Comparison of ENCODE assay signal across 21 cellular contexts in genomic region chr12:52041032-52041431, GRCh38. TPM values are rescaled to one million over a fixed set of nuclear protein-coding genes. Genes with fewer than 3 reads are reported as not detected.
DNase-seq lines count a peak whose midpoint lies in the region; ATAC-seq, FAIRE-seq and TF ChIP-seq lines count a peak whose summit lies in the region.
"Had no signal": no experiment of that assay in that cellular context is flagged by ENCODE, and none has a peak within 500 bp of the region (broad histone marks: within the 10 kb centered on the region; RNA-seq: fewer than 3 reads in every experiment).

No MANE protein-coding gene starts in this region.

- H3K9ac ChIP-seq in HepG2 (ENCODE audit: insufficient read depth, low read depth, low read length) = no peak overlapping the region

- no peak overlapping the region for H3K4me3 ChIP-seq in HepG2 (replicated peaks in 1 of 3; ENCODE audit: insufficient read depth in 1 of 3, low read depth in 2 of 3, low read length in 3 of 3)
- H3K4me3 ChIP-seq in right lobe of liver = no peak overlapping the region
- H3K4me3 ChIP-seq in ovary = no peak overlapping the region
- H3K4me3 ChIP-seq in vagina = no peak overlapping the region
- H3K4me3 ChIP-seq: lung, MG63, SK-N-MC had no signal

- DNase-seq in HepG2 (ENCODE audit: low spot score) = no peak
- DNase-seq in right lobe of liver = no peak
- no peak for DNase-seq in ovary
- no peak for DNase-seq in vagina (ENCODE audit: extremely low spot score in 2 of 2)
- DNase-seq in omental fat pad (ENCODE audit: low spot score) = no peak
- no peak for DNase-seq in NCI-H2029 (lab: John Stamatoyannopoulos, UW)
- DNase-seq: activated CD4-positive, alpha-beta T cell treated with anti-CD3 and anti-CD28 coated beads, Interleukin-2, amount 50 U/mL, for 1 hour; central memory CD4-positive, alpha-beta T cell; GDM1; NCI-H1436 treated with DMSO at 0.1 percent for 48 hours; NCI-H2171 treated with DMSO at 0.1 percent for 48 hours; NCI-H524 treated with DMSO at 0.1 percent for 48 hours; retina; T-helper 17 cell had no signal

- H3K27me3 ChIP-seq in HepG2 (ENCODE audit: control insufficient read depth in 1 of 2, insufficient read depth in 2 of 2, low read length in 2 of 2) (peaks cover 1 to 19% of the 10 kb centered on the region in 2 experiments; a peak in 3 of 5 replicates), right lobe of liver (no peaks in the 10 kb centered on the region), ovary (no peaks in the 10 kb centered on the region), vagina (no peaks in the 10 kb centered on the region)
- H3K27me3 ChIP-seq: MG63 had no signal

- no peak for TF ChIP-seq RAD21 in HepG2 (CRISPR knock-in tag; IDR thresholded peaks at IDR 0.05)

- H2AFZ ChIP-seq in HepG2 (ENCODE audit: low read length) = no peak overlapping the region

- H3K36me3 ChIP-seq in HepG2 (replicated peaks in 1 of 2; ENCODE audit: control insufficient read depth in 1 of 2, insufficient read depth in 2 of 2, low read length in 2 of 2) (no peaks in the 10 kb centered on the region), right lobe of liver (no peaks in the 10 kb centered on the region), ovary (no peaks in the 10 kb centered on the region), vagina (no peaks in the 10 kb centered on the region)
- H3K36me3 ChIP-seq: MG63 had no signal

- CTCF ChIA-PET in HepG2 (lab: Yijun Ruan, JAX; ENCODE audit: low intra/inter-chr PET ratio, low total read pairs) = no interaction called here

- ATAC-seq in HepG2 (no peak), right lobe of liver (no peak), esophagus mucosa (no peak), omental fat pad (ENCODE audit: low FRiP score) (no peak)

- H3K4me2 ChIP-seq in HepG2 (ENCODE audit: low read depth, low read length) = no peak overlapping the region

- H4K20me1 ChIP-seq in HepG2 (ENCODE audit: insufficient read depth, low read length) = no peaks in the 10 kb centered on the region

- H3K4me1 ChIP-seq in HepG2 (ENCODE audit: insufficient read depth, low read length) = peaks cover 80% of the 10 kb centered on the region
- peaks cover 0 to 5% (median 0%) of the 10 kb centered on the region in 4 donors for H3K4me1 ChIP-seq in right lobe of liver
- H3K4me1 ChIP-seq in ovary (ENCODE audit: insufficient read depth) = peaks cover 22% of the 10 kb centered on the region
- peaks cover 75% of the 10 kb centered on the region for H3K4me1 ChIP-seq in vagina

- intact Hi-C loops in HepG2 (cut with micrococcal nuclease; ENCODE audit: unreplicated experiment) = no loop called here
- intact Hi-C loops in right lobe of liver (cut with DNase I) = no loop called here
- intact Hi-C loops in ovary (cut with DNase I) = loop anchor here in 1 of 4 donors (10.0 kb wide), 1 partner anchor 1004 kb away; no protein-coding TSS in a partner anchor
- intact Hi-C loops in vagina (cut with DNase I) = no loop called here

- POLR2A ChIA-PET in HepG2 (lab: Yijun Ruan, JAX) = no interaction called here

- no peak for TF ChIP-seq POLR2A in HepG2 (IDR thresholded peaks at IDR 0.05; ENCODE audit: insufficient read depth in 1 of 2, low read depth in 2 of 2, low read length in 2 of 2)
- no peak for TF ChIP-seq POLR2A in right lobe of liver (IDR thresholded peaks at IDR 0.05)
- TF ChIP-seq POLR2A in ovary (IDR thresholded peaks at IDR 0.05) = no peak
- TF ChIP-seq POLR2A in vagina (IDR thresholded peaks at IDR 0.05) = no peak

- 21% methylated on average over 3 of the region's 3 CpGs for WGBS in HepG2 (ENCODE audit: low lambda C conversion rate)
- WGBS in right lobe of liver (ENCODE audit: insufficient coverage, low coverage, low lambda C conversion rate, missing lambda C conversion rate) = 63% methylated on average over 3 of the region's 3 CpGs
- WGBS in ovary, 3 donors = 87 to 94% (median 87%) methylated on average over 3 of the region's 3 CpGs

- H3K9me3 ChIP-seq in HepG2 (ENCODE audit: low read length) = no peaks in the 10 kb centered on the region
- no peaks in the 10 kb centered on the region for H3K9me3 ChIP-seq in right lobe of liver
- no peaks in the 10 kb centered on the region for H3K9me3 ChIP-seq in ovary
- no peaks in the 10 kb centered on the region for H3K9me3 ChIP-seq in vagina
- H3K9me3 ChIP-seq: MG63 had no signal

- in situ Hi-C loops in HepG2 (cut with HindIII; ENCODE audit: extremely low pct_ligation_motif_present, low pct_unique_long_range_greater_than_20kb) = no loop called here

- FAIRE-seq in HepG2 (lab: Jason Lieb, UNC) = no peak

- BruUV-seq in HepG2 (replicated peaks; lab: Mats Ljungman, UMichigan) = no TSS peak

- H3K79me2 ChIP-seq in HepG2 (ENCODE audit: insufficient read depth, low read length) = no peaks in the 10 kb centered on the region

- TF ChIP-seq CTCF in HepG2 (CRISPR knock-in tag; IDR thresholded peaks at IDR 0.05) (no peak), right lobe of liver (IDR thresholded peaks at IDR 0.05) (no peak), ovary (IDR thresholded peaks at IDR 0.05) (no peak), vagina (IDR thresholded peaks at IDR 0.05) (no peak), omental fat pad (IDR thresholded peaks at IDR 0.05) (no peak)

- TF ChIP-seq EP300 in HepG2 (IDR thresholded peaks at IDR 0.05; ENCODE audit: low read depth in 2 of 2, low read length in 2 of 2) = no peak
- no peak for TF ChIP-seq EP300 in HepG2 (CRISPR knock-in tag; IDR thresholded peaks at IDR 0.05; ENCODE audit: borderline replicate concordance)
- no peak for TF ChIP-seq EP300 in ovary (IDR thresholded peaks at IDR 0.05)

- H3K27ac ChIP-seq in HepG2 (ENCODE audit: extremely low read length, insufficient read depth, low read length) = no peak overlapping the region
- H3K27ac ChIP-seq in right lobe of liver = no peak overlapping the region
- peak overlapping the region; percentile 7 for H3K27ac ChIP-seq in angular gyrus (ENCODE audit: low read depth, low read length)
- peak overlapping the region; percentile 10 to 94 for H3K27ac ChIP-seq in ovary
- H3K27ac ChIP-seq in vagina = peak overlapping the region; percentile 96
- H3K27ac ChIP-seq: SK-N-MC had no signal

RNA-seq across cellular contexts. Expression of gene NR4A1, which starts 10.2 kb away (rescaled TPM):
- 4.6 and 5.7 TPM in 2 replicates for total RNA-seq in HepG2 (2016; rRNA removed; fragmentation: Illumina TruSeq; extraction: Trizol)
- total RNA-seq in HepG2 (2016; cell fraction: cytosol; rRNA removed; fragmentation: Illumina TruSeq; extraction: Trizol; ENCODE audit: low read depth) = 8.4 and 9.3 TPM in 2 replicates
- 3.8 and 7.6 TPM in 2 replicates for total RNA-seq in HepG2 (2016; cell fraction: insoluble cytoplasmic fraction; rRNA removed; fragmentation: Illumina TruSeq; extraction: Trizol)
- total RNA-seq in HepG2 (2016; cell fraction: membrane; rRNA removed; fragmentation: Illumina TruSeq; extraction: Trizol) = 5.8 and 6.3 TPM in 2 replicates
- total RNA-seq in HepG2 (2016; cell fraction: nucleus; rRNA removed; fragmentation: Illumina TruSeq; extraction: Trizol) = 8.9 and 10.0 TPM in 2 replicates
- polyA plus RNA-seq in HepG2 (2011; rRNA removed) = 15.2 and 16.5 TPM in 2 replicates
- 7.6 and 13.1 TPM in 2 replicates for polyA plus RNA-seq in HepG2 (2011; cell fraction: cytosol; rRNA removed)
- 26.2 and 46.7 TPM in 2 replicates for polyA plus RNA-seq in HepG2 (2011; cell fraction: nucleus; rRNA removed)
- 6.4 and 16.5 TPM in 2 replicates for polyA plus RNA-seq in HepG2 (2012)
- 1.6 and 1.7 TPM in 2 replicates for polyA plus RNA-seq in HepG2 (2016; cell fraction: cytosol; fragmentation: Illumina TruSeq; extraction: Trizol; ENCODE audit: low read depth)
- 5.3 and 8.6 TPM in 2 replicates for polyA plus RNA-seq in HepG2 (2016; cell fraction: insoluble cytoplasmic fraction; fragmentation: Illumina TruSeq; extraction: Trizol; ENCODE audit: low read depth)
- polyA plus RNA-seq in HepG2 (2016; cell fraction: membrane; fragmentation: Illumina TruSeq; extraction: Trizol; ENCODE audit: low read depth) = 3.4 and 3.9 TPM in 2 replicates
- 22.7 TPM in 2 replicates for polyA plus RNA-seq in HepG2 (2016; cell fraction: nucleus; fragmentation: Illumina TruSeq; extraction: Trizol; ENCODE audit: insufficient read depth, low read depth)
- polyA minus RNA-seq in HepG2 (2011; rRNA and poly(A)+ RNA removed; ENCODE audit: low replicate concordance) = 28.6 and 56.6 TPM in 2 replicates
- 10.8 and 14.1 TPM in 2 replicates for polyA minus RNA-seq in HepG2 (2011; cell fraction: cytosol; rRNA and poly(A)+ RNA removed)
- polyA minus RNA-seq in HepG2 (2011; cell fraction: nucleus; rRNA and poly(A)+ RNA removed) = 11.8 and 13.0 TPM in 2 replicates
- 1 to 10 TPM; 5.0 to 8.8 (median 7.7) TPM for total RNA-seq in right lobe of liver
- 1,000 to 10,000 TPM in 2 of 7 donors, 100 to 1,000 TPM in 5; 142 to 1,603 (median 414) TPM for total RNA-seq in ovary
- 100 to 1,000 TPM in 1 of 2 donors, 10 to 100 TPM in 1; 41.7 to 159 TPM for polyA plus RNA-seq in ovary
- total RNA-seq in vagina = 465 TPM
- total RNA-seq in esophagus mucosa = 2.0 TPM
- total RNA-seq in omental fat pad = 1,000 to 10,000 TPM in 1 of 4 donors, 100 to 1,000 TPM in 2, 10 to 100 TPM in 1; 74.9 to 1,106 (median 350) TPM

RNA-seq across cellular contexts. Expression of gene ATG101, which starts 28.7 kb away (rescaled TPM):
- total RNA-seq in HepG2 (2016; rRNA removed; fragmentation: Illumina TruSeq; extraction: Trizol) (66.7 and 67.7 TPM in 2 replicates), right lobe of liver (10 to 100 TPM; 17.4 to 29.7 (median 21.0) TPM), ovary (10 to 100 TPM; 24.9 to 48.7 (median 28.9) TPM), vagina (27.7 TPM), esophagus mucosa (35.2 TPM), omental fat pad (10 to 100 TPM; 33.6 to 65.5 (median 52.6) TPM)
- 24.9 and 31.4 TPM in 2 replicates for total RNA-seq in HepG2 (2016; cell fraction: cytosol; rRNA removed; fragmentation: Illumina TruSeq; extraction: Trizol; ENCODE audit: low read depth)
- total RNA-seq in HepG2 (2016; cell fraction: insoluble cytoplasmic fraction; rRNA removed; fragmentation: Illumina TruSeq; extraction: Trizol) = 67.1 and 68.7 TPM in 2 replicates
- total RNA-seq in HepG2 (2016; cell fraction: membrane; rRNA removed; fragmentation: Illumina TruSeq; extraction: Trizol) = 38.8 and 52.9 TPM in 2 replicates
- 31.7 and 32.7 TPM in 2 replicates for total RNA-seq in HepG2 (2016; cell fraction: nucleus; rRNA removed; fragmentation: Illumina TruSeq; extraction: Trizol)
- polyA plus RNA-seq in HepG2 (2011; rRNA removed) (58.2 and 60.2 TPM in 2 replicates), ovary (10 to 100 TPM; 13.6 to 26.2 TPM)
- polyA plus RNA-seq in HepG2 (2011; cell fraction: cytosol; rRNA removed) = 84.5 and 95.4 TPM in 2 replicates
- polyA plus RNA-seq in HepG2 (2011; cell fraction: nucleus; rRNA removed) = 55.3 and 57.9 TPM in 2 replicates
- polyA plus RNA-seq in HepG2 (2012) = 27.2 and 33.1 TPM in 2 replicates
- polyA plus RNA-seq in HepG2 (2016; cell fraction: cytosol; fragmentation: Illumina TruSeq; extraction: Trizol; ENCODE audit: low read depth) = 16.9 and 28.4 TPM in 2 replicates
- polyA plus RNA-seq in HepG2 (2016; cell fraction: insoluble cytoplasmic fraction; fragmentation: Illumina TruSeq; extraction: Trizol; ENCODE audit: low read depth) = 57.3 and 61.7 TPM in 2 replicates
- polyA plus RNA-seq in HepG2 (2016; cell fraction: membrane; fragmentation: Illumina TruSeq; extraction: Trizol; ENCODE audit: low read depth) = 24.0 and 35.4 TPM in 2 replicates
- polyA plus RNA-seq in HepG2 (2016; cell fraction: nucleus; fragmentation: Illumina TruSeq; extraction: Trizol; ENCODE audit: insufficient read depth, low read depth) = 51.5 and 54.0 TPM in 2 replicates
- polyA minus RNA-seq in HepG2 (2011; rRNA and poly(A)+ RNA removed; ENCODE audit: low replicate concordance) = 106 and 147 TPM in 2 replicates
- polyA minus RNA-seq in HepG2 (2011; cell fraction: cytosol; rRNA and poly(A)+ RNA removed) = 15.6 and 16.2 TPM in 2 replicates
- 12.8 and 16.7 TPM in 2 replicates for polyA minus RNA-seq in HepG2 (2011; cell fraction: nucleus; rRNA and poly(A)+ RNA removed)

RNA-seq across cellular contexts. Expression of gene TAMALIN, which starts 34.3 kb away (rescaled TPM):
- 7.2 and 10.9 TPM in 2 replicates for total RNA-seq in HepG2 (2016; rRNA removed; fragmentation: Illumina TruSeq; extraction: Trizol)
- 3.8 and 3.9 TPM in 2 replicates for total RNA-seq in HepG2 (2016; cell fraction: cytosol; rRNA removed; fragmentation: Illumina TruSeq; extraction: Trizol; ENCODE audit: low read depth)
- 5.9 and 12.2 TPM in 2 replicates for total RNA-seq in HepG2 (2016; cell fraction: insoluble cytoplasmic fraction; rRNA removed; fragmentation: Illumina TruSeq; extraction: Trizol)
- 6.3 and 7.1 TPM in 2 replicates for total RNA-seq in HepG2 (2016; cell fraction: membrane; rRNA removed; fragmentation: Illumina TruSeq; extraction: Trizol)
- total RNA-seq in HepG2 (2016; cell fraction: nucleus; rRNA removed; fragmentation: Illumina TruSeq; extraction: Trizol) = 8.6 and 10.4 TPM in 2 replicates
- polyA plus RNA-seq in HepG2 (2011; rRNA removed) = 2.9 and 4.5 TPM in 2 replicates
- polyA plus RNA-seq in HepG2 (2011; cell fraction: cytosol; rRNA removed) = 3.7 and 3.8 TPM in 2 replicates
- polyA plus RNA-seq in HepG2 (2011; cell fraction: nucleus; rRNA removed) = 7.5 and 12.9 TPM in 2 replicates
- polyA plus RNA-seq in HepG2 (2012) = 3.6 and 4.0 TPM in 2 replicates
- 0.84 and 1.5 TPM in 2 replicates for polyA plus RNA-seq in HepG2 (2016; cell fraction: cytosol; fragmentation: Illumina TruSeq; extraction: Trizol; ENCODE audit: low read depth)
- polyA plus RNA-seq in HepG2 (2016; cell fraction: insoluble cytoplasmic fraction; fragmentation: Illumina TruSeq; extraction: Trizol; ENCODE audit: low read depth) = 5.5 TPM in 2 replicates
- polyA plus RNA-seq in HepG2 (2016; cell fraction: membrane; fragmentation: Illumina TruSeq; extraction: Trizol; ENCODE audit: low read depth) = 2.0 and 2.7 TPM in 2 replicates
- polyA plus RNA-seq in HepG2 (2016; cell fraction: nucleus; fragmentation: Illumina TruSeq; extraction: Trizol; ENCODE audit: insufficient read depth, low read depth) = 17.1 and 20.1 TPM in 2 replicates
- 0.21 and 6.7 TPM in 2 replicates for polyA minus RNA-seq in HepG2 (2011; rRNA and poly(A)+ RNA removed; ENCODE audit: low replicate concordance)
- 1.3 and 2.7 TPM in 2 replicates for polyA minus RNA-seq in HepG2 (2011; cell fraction: cytosol; rRNA and poly(A)+ RNA removed)
- polyA minus RNA-seq in HepG2 (2011; cell fraction: nucleus; rRNA and poly(A)+ RNA removed) = 4.9 and 8.2 TPM in 2 replicates
- total RNA-seq in right lobe of liver = 1 to 10 TPM; 2.9 to 6.5 (median 3.9) TPM
- 10 to 100 TPM; 20.8 to 84.1 (median 38.6) TPM for total RNA-seq in ovary
- polyA plus RNA-seq in ovary = 10 to 100 TPM; 16.8 to 21.8 TPM
- total RNA-seq in vagina = 47.1 TPM
- 3.9 TPM for total RNA-seq in esophagus mucosa
- 10 to 100 TPM; 19.0 to 67.9 (median 29.5) TPM for total RNA-seq in omental fat pad

RNA-seq across cellular contexts. Expression of gene SMIM41, which starts 38.5 kb away (rescaled TPM):
- total RNA-seq in HepG2 (2016; rRNA removed; fragmentation: Illumina TruSeq; extraction: Trizol) (not detected in 2 replicates), right lobe of liver (not detected), ovary (1 to 10 TPM; 1.4 to 4.5 (median 2.8) TPM), vagina (1.5 TPM), esophagus mucosa (not detected), omental fat pad (1 to 10 TPM in 3 of 4 donors, not detected in 1; 1.1 to 1.9 (median 1.1) TPM)
- not detected in 2 replicates for total RNA-seq in HepG2 (2016; cell fraction: cytosol; rRNA removed; fragmentation: Illumina TruSeq; extraction: Trizol; ENCODE audit: low read depth)
- not detected in 2 replicates for total RNA-seq in HepG2 (2016; cell fraction: insoluble cytoplasmic fraction; rRNA removed; fragmentation: Illumina TruSeq; extraction: Trizol)
- not detected in 2 replicates for total RNA-seq in HepG2 (2016; cell fraction: membrane; rRNA removed; fragmentation: Illumina TruSeq; extraction: Trizol)
- total RNA-seq in HepG2 (2016; cell fraction: nucleus; rRNA removed; fragmentation: Illumina TruSeq; extraction: Trizol) = not detected in 2 replicates
- polyA plus RNA-seq in HepG2 (2011; rRNA removed) (0.07 TPM in 1 of 2 replicates, not detected in the other), ovary (1 to 10 TPM in 1 of 2 donors, under 1 TPM in 1; 0.32 to 3.4 TPM)
- polyA plus RNA-seq in HepG2 (2011; cell fraction: cytosol; rRNA removed) = not detected in 2 replicates
- polyA plus RNA-seq in HepG2 (2011; cell fraction: nucleus; rRNA removed) = not detected in 2 replicates
- polyA plus RNA-seq in HepG2 (2012) = not detected in 2 replicates
- polyA plus RNA-seq in HepG2 (2016; cell fraction: cytosol; fragmentation: Illumina TruSeq; extraction: Trizol; ENCODE audit: low read depth) = not detected in 2 replicates
- polyA plus RNA-seq in HepG2 (2016; cell fraction: insoluble cytoplasmic fraction; fragmentation: Illumina TruSeq; extraction: Trizol; ENCODE audit: low read depth) = not detected in 2 replicates
- polyA plus RNA-seq in HepG2 (2016; cell fraction: membrane; fragmentation: Illumina TruSeq; extraction: Trizol; ENCODE audit: low read depth) = not detected in 2 replicates
- not detected in 2 replicates for polyA plus RNA-seq in HepG2 (2016; cell fraction: nucleus; fragmentation: Illumina TruSeq; extraction: Trizol; ENCODE audit: insufficient read depth, low read depth)
- polyA minus RNA-seq in HepG2 (2011; rRNA and poly(A)+ RNA removed; ENCODE audit: low replicate concordance) = not detected in 2 replicates
- not detected in 2 replicates for polyA minus RNA-seq in HepG2 (2011; cell fraction: cytosol; rRNA and poly(A)+ RNA removed)
- 0.39 TPM in 1 of 2 replicates, not detected in the other for polyA minus RNA-seq in HepG2 (2011; cell fraction: nucleus; rRNA and poly(A)+ RNA removed)
- total RNA-seq: H7, T-helper 17 cell had no signal
- polyA plus RNA-seq: IgD-negative memory B cell had no signal

Comparison
In these comparisons a context has a peak if more than half of its experiments do, and no peak if none do; other contexts are left out.
1. H3K27ac ChIP-seq: peak in angular gyrus (single experiment), ovary (2 of 2) and vagina (single experiment); none in HepG2 (single experiment) and right lobe of liver (0 of 3).
2. RNA of gene NR4A1, which starts 10.2 kb away (total RNA-seq): 465 TPM in vagina (single experiment), 74.9 to 1,106 TPM in omental fat pad and 142 to 1,603 TPM in ovary; 5.0 to 8.8 TPM in right lobe of liver, 3.8 to 10.0 TPM in HepG2 and 2.0 TPM in esophagus mucosa (single experiment); every median in the first group is over 4 times any median in the second.